1 cellular context compared by ENCODE assay signal in the genomic region with DNA sequence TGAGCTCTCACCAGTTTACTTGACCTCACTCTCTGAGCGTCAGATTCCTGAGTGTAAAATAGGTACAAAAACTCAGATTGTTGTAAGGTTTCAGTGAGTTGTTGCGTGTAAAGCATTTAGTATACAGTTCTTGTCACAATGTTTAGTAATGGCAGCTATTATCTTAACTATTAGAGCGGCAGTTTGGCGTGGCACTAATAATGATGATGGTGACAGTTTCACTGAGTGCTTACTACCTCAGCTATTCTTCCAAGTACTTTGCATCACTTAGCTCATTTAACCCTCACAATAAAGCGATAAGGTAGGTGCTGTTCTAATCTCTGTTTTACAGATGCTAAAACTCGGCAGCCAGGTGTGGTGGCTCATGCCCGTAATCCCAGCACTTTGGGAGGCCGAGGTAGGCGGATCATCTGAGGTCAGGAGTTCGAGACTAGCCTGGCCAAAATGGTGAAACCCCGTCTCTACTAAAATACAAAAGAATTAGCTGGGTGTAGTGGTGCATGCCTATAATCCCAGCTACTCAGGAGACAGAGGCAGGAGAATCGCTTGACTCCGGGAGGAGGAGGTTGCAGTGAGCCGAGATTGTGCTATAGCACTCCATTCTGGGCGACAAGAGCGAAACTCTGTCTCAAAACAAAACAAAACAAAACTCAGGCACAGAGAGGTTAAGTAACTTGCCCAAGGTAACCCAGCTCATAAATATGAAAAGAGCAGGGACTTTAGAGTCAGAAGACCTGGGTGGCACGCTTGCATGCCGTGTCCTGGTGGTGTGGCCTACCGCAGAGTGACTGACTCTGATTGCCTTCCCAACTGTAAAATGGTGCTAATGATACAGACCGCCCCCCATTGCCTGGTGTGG.
TF ChIP-seq lines count a peak whose summit lies in the region.

No MANE protein-coding gene starts in this region.

TF ChIP-seq in neural cell, 6 proteins besides CTCF, POLR2A, EP300 and RAD21 (continued from another document):
- TF ChIP-seq REST (IDR thresholded peaks at IDR 0.05; ENCODE audit: borderline replicate concordance) = no peak
